9 cellular contexts compared by ENCODE assay signal in genomic region chr1:150235436-150235851, GRCh38. TPM values are rescaled to one million over a fixed set of nuclear protein-coding genes. Genes with fewer than 3 reads are reported as not detected.
A peak's percentile ranks its signal among the peaks of the same experiment; 100 is the strongest.
DNase-seq lines count a peak whose midpoint lies in the region; ATAC-seq and TF ChIP-seq lines count a peak whose summit lies in the region.
"Had no signal": no experiment of that assay in that cellular context is flagged by ENCODE, and none has a peak within 500 bp of the region (broad histone marks: within the 10 kb centered on the region; RNA-seq: fewer than 3 reads in every experiment).

No MANE protein-coding gene starts in this region.

- peaks cover 15% of the 10 kb centered on the region for H3K23me2 ChIP-seq in H9 (ENCODE audit: insufficient read length, low read depth, low read length, poor library complexity, severe bottlenecking)

- peaks cover 2% of the 10 kb centered on the region; the same call in 1 of the 2 replicates for H3K4me1 ChIP-seq in BE2C
- H3K4me1 ChIP-seq in H9 (ENCODE audit: insufficient read depth, low read length) = no peaks in the 10 kb centered on the region; the same call in 1 of the 2 replicates
- peaks cover 0 to 20% (median 15%) of the 10 kb centered on the region in 9 donors for H3K4me1 ChIP-seq in heart right ventricle

- CTCF ChIA-PET in activated CD4-positive, alpha-beta memory T cell treated with anti-CD3 and anti-CD28 coated beads, Interleukin-2, amount 10 ng/mL, durations not matched to agents 7 days and 5 days (lab: Charles Lee) = interaction anchor here (0.5 to 1.7 kb wide), 4 partner anchors 48 to 348 kb away, joined by 3 to 5 read pairs (median 4); partner anchors contain the start of gene RPRD2

- no CpG with 5 or more reads among the region's 14 CpGs for WGBS in H9 (ENCODE audit: extremely low coverage, insufficient read length, low lambda C conversion rate)
- 0 to 2% methylated on average over 14 of the region's 14 CpGs for WGBS in heart right ventricle, 2 donors

- no peak overlapping the region for H4K8ac ChIP-seq in H9 (replicated peaks; ENCODE audit: insufficient read length, low read depth, low read length)

- intact Hi-C loops in heart right ventricle (cut with DNase I) = loop anchor here in 2 of 10 donors (2.0 to 5.0 kb wide), 2 partner anchors 21 to 37 kb away; partner anchors contain the start of gene C1orf54 (in 1 of the 2)

- no peak overlapping the region for H2BK5ac ChIP-seq in H9 (ENCODE audit: insufficient read length, low read length)

- POLR2A ChIA-PET in activated CD4-positive, alpha-beta memory T cell treated with anti-CD3 and anti-CD28 coated beads, Interleukin-2, amount 10 ng/mL, durations not matched to agents 7 days and 5 days (lab: Charles Lee) = interaction anchor here (0.6 to 4.7 kb wide), 24 partner anchors 10 to 462 kb away, joined by 3 to 70 read pairs (median 4); partner anchors contain the start of genes APH1A, CA14, CIART and ENSA

- H2AK5ac ChIP-seq in H9 (ENCODE audit: insufficient read length, low read length) = no peak overlapping the region

- H3K9me3 ChIP-seq in BE2C (no peaks in the 10 kb centered on the region), H9 (ENCODE audit: control insufficient read depth, low read depth, low read length) (no peaks in the 10 kb centered on the region), heart right ventricle (no peaks in the 10 kb centered on the region)

- TF ChIP-seq CTCF in BE2C (IDR thresholded peaks at IDR 0.05; ENCODE audit: low read depth, low read length) (no peak), H9 (conservative IDR thresholded peaks at IDR 0.05) (no peak), heart right ventricle (IDR thresholded peaks at IDR 0.05) (peak in 1 of 9 donors; percentile 25), progenitor cell of endocrine pancreas (IDR thresholded peaks at IDR 0.05; ENCODE audit: unreplicated experiment) (no peak)

- H3K4me2 ChIP-seq in H9 (ENCODE audit: insufficient read depth, insufficient read length, low read length) = peak overlapping the region; percentile 83

- H4K91ac ChIP-seq in H9 (ENCODE audit: insufficient read length, low read depth, low read length) = peak overlapping the region; percentile 33

- H3K27me3 ChIP-seq in BE2C (no peaks in the 10 kb centered on the region), H9 (ENCODE audit: insufficient read depth, low read length) (no peaks in the 10 kb centered on the region), heart right ventricle (no peaks in the 10 kb centered on the region)

- H3K18ac ChIP-seq in H9 (ENCODE audit: insufficient read length, low read depth, low read length) = peak overlapping the region; percentile 90

- H3K36me3 ChIP-seq in BE2C (peaks cover 10% of the 10 kb centered on the region), heart right ventricle (peaks cover 0 to 13% (median 0%) of the 10 kb centered on the region in 9 donors)

- H3K9me3 Mint-ChIP-seq in H9 (no peaks in the 10 kb centered on the region; a peak in 1 of 5 replicates), progenitor cell of endocrine pancreas (ENCODE audit: low read depth) (no peaks in the 10 kb centered on the region)
- no peaks in the 10 kb centered on the region for H3K9me3 Mint-ChIP-seq in activated CD4-positive, alpha-beta memory T cell treated with anti-CD3 and anti-CD28 coated beads, Interleukin-2, amount 10 ng/mL, durations not matched to agents 7 days and 5 days
- H3K9me3 Mint-ChIP-seq: naive B cell had no signal

- H3K27ac Mint-ChIP-seq in H9 (no peak overlapping the region), progenitor cell of endocrine pancreas (no peak overlapping the region)
- H3K27ac Mint-ChIP-seq in activated CD4-positive, alpha-beta memory T cell treated with anti-CD3 and anti-CD28 coated beads, Interleukin-2, amount 10 ng/mL, durations not matched to agents 7 days and 5 days = no peak overlapping the region

- no peaks in the 10 kb centered on the region for H4K20me1 ChIP-seq in H9 (ENCODE audit: control insufficient read depth, insufficient read depth, insufficient read length)

- no peak overlapping the region for H2BK20ac ChIP-seq in H9 (ENCODE audit: low read depth, low read length, poor library complexity, severe bottlenecking)

- H3K4me1 Mint-ChIP-seq in H9 = peaks cover 18 to 19% of the 10 kb centered on the region in 2 experiments
- peaks cover 23% of the 10 kb centered on the region for H3K4me1 Mint-ChIP-seq in activated CD4-positive, alpha-beta memory T cell treated with anti-CD3 and anti-CD28 coated beads, Interleukin-2, amount 10 ng/mL, durations not matched to agents 7 days and 5 days
- H3K4me1 Mint-ChIP-seq in progenitor cell of endocrine pancreas (ENCODE audit: low read depth) = peaks cover 19% of the 10 kb centered on the region

- H3K9ac ChIP-seq in H9 (ENCODE audit: extremely low read depth, insufficient read length, low read length) = peak overlapping the region; percentile 97

- H3K79me1 ChIP-seq in H9 (ENCODE audit: insufficient read depth, low read depth, low read length, poor library complexity, severe bottlenecking) = no peaks in the 10 kb centered on the region

- H2BK12ac ChIP-seq in H9 (ENCODE audit: insufficient read length, low read depth, low read length) = no peak overlapping the region

- H3K4me3 Mint-ChIP-seq in H9 = no peak overlapping the region
- no peak overlapping the region for H3K4me3 Mint-ChIP-seq in activated CD4-positive, alpha-beta memory T cell treated with anti-CD3 and anti-CD28 coated beads, Interleukin-2, amount 10 ng/mL, durations not matched to agents 7 days and 5 days
- H3K4me3 Mint-ChIP-seq in progenitor cell of endocrine pancreas (ENCODE audit: low read depth) = no peak overlapping the region

- H3K4ac ChIP-seq in H9 (ENCODE audit: low read depth, low read length) = peak overlapping the region; percentile 81

- no peak overlapping the region for H4K5ac ChIP-seq in H9 (ENCODE audit: insufficient read length, low read depth, low read length)

- H3K27me3 Mint-ChIP-seq in H9 (ENCODE audit: low read depth) = no peaks in the 10 kb centered on the region; the same call in 1 of the 2 replicates
- H3K27me3 Mint-ChIP-seq in activated CD4-positive, alpha-beta memory T cell treated with anti-CD3 and anti-CD28 coated beads, Interleukin-2, amount 10 ng/mL, durations not matched to agents 7 days and 5 days = no peaks in the 10 kb centered on the region
- H3K27me3 Mint-ChIP-seq in progenitor cell of endocrine pancreas = peaks cover 3% of the 10 kb centered on the region

- peak overlapping the region; percentile 100 for H3K4me3 ChIP-seq in BE2C (ENCODE audit: low read depth, low read length)
- peak overlapping the region; percentile 80 to 97 (median 90) for H3K4me3 ChIP-seq in heart right ventricle

- H3K27ac ChIP-seq in H9 (ENCODE audit: insufficient read length, low read depth, low read length) (peak overlapping the region; percentile 72), heart right ventricle (peak overlapping the region; percentile 87 to 100 (median 98))

- H3K14ac ChIP-seq in H9 (ENCODE audit: insufficient read depth, low read length) = peak overlapping the region; percentile 89

- ATAC-seq in heart right ventricle = peak in 7 of 8 donors; percentile 1 to 38 (median 12)
- no peak for ATAC-seq in HG02588 (IDR thresholded peaks at IDR 0.05; ENCODE audit: unreplicated experiment)

- H2AFZ ChIP-seq in H9 (ENCODE audit: low read length) = no peak overlapping the region

- DNase-seq in BE2C (no peak), H9 (no peak), heart right ventricle (peak in 1 of 2 donors; percentile 21), H4 (ENCODE audit: low spot score) (no peak), progenitor cell of endocrine pancreas (ENCODE audit: low spot score, unreplicated experiment) (no peak)
- DNase-seq in activated CD4-positive, alpha-beta memory T cell treated with anti-CD3 and anti-CD28 coated beads, Interleukin-2, amount 10 ng/mL, durations not matched to agents 7 days and 5 days = peak; percentile 41
- peak; percentile 14 for DNase-seq in stimulated activated CD4-positive, alpha-beta T cell treated with anti-CD3 and anti-CD28 coated beads, Interleukin-1b, Interleukin-23, amount 100 ng/mL, for 48 hours

- H2BK15ac ChIP-seq in H9 (ENCODE audit: low read depth, low read length) = no peak overlapping the region

- H3K79me2 ChIP-seq in H9 (ENCODE audit: insufficient read depth, low read length) = peaks cover 22% of the 10 kb centered on the region; the same call in 1 of the 2 replicates

- peak overlapping the region; percentile 74 for H2BK120ac ChIP-seq in H9 (ENCODE audit: low read depth, low read length, poor library complexity, severe bottlenecking)

- no peak overlapping the region for H3K23ac ChIP-seq in H9 (ENCODE audit: insufficient read length, low read depth, low read length)

- H3T11ph ChIP-seq in H9 (ENCODE audit: low read length) = no peak overlapping the region

- H3K36me3 Mint-ChIP-seq in H9 (ENCODE audit: insufficient read depth in 1 of 3, low read depth in 3 of 3) (peaks cover 6 to 16% (median 7%) of the 10 kb centered on the region in 3 experiments; a peak in 5 of 7 replicates), progenitor cell of endocrine pancreas (ENCODE audit: insufficient read depth) (peaks cover 3% of the 10 kb centered on the region)
- H3K36me3 Mint-ChIP-seq in activated CD4-positive, alpha-beta memory T cell treated with anti-CD3 and anti-CD28 coated beads, Interleukin-2, amount 10 ng/mL, durations not matched to agents 7 days and 5 days (ENCODE audit: low read depth) = peaks cover 21% of the 10 kb centered on the region
- H3K36me3 Mint-ChIP-seq: naive B cell had no signal

- H3K56ac ChIP-seq in H9 (ENCODE audit: insufficient read length, low read depth, low read length) = no peak overlapping the region

RNA-seq across cellular contexts. Expression of gene ANP32E, which starts 0.5 kb away (rescaled TPM):
- polyA plus RNA-seq in BE2C (2012; ENCODE audit: insufficient read depth, insufficient read length, low read depth) = 32.3 TPM
- total RNA-seq in H9 (2021) (103 and 106 TPM in 2 replicates), heart right ventricle (10 to 100 TPM; 23.7 to 58.2 (median 41.6) TPM), progenitor cell of endocrine pancreas (52.1 TPM in 2 replicates)
- total RNA-seq in activated CD4-positive, alpha-beta memory T cell treated with anti-CD3 and anti-CD28 coated beads, Interleukin-2, amount 10 ng/mL, durations not matched to agents 7 days and 5 days = 100 to 1,000 TPM; 185 TPM
- polyA plus RNA-seq in heart right ventricle = 10 to 100 TPM; 17.3 to 40.0 TPM
- total RNA-seq in H4 (2014; rRNA removed; shearing (Covaris generic)) = 29.4 and 52.6 TPM in 2 replicates

RNA-seq across cellular contexts. Expression of gene CA14, which starts 22.1 kb away (rescaled TPM):
- 2.8 TPM for polyA plus RNA-seq in BE2C (2012; ENCODE audit: insufficient read depth, insufficient read length, low read depth)
- total RNA-seq in H9 (2021) (42.0 and 43.2 TPM in 2 replicates), heart right ventricle (10 to 100 TPM in 3 of 10 donors, 1 to 10 TPM in 5, under 1 TPM in 2; 0.48 to 18.5 (median 2.9) TPM), progenitor cell of endocrine pancreas (13.1 and 16.6 TPM in 2 replicates)
- not detected for total RNA-seq in activated CD4-positive, alpha-beta memory T cell treated with anti-CD3 and anti-CD28 coated beads, Interleukin-2, amount 10 ng/mL, durations not matched to agents 7 days and 5 days
- 10 to 100 TPM in 1 of 2 donors, 1 to 10 TPM in 1; 3.3 to 11.6 TPM for polyA plus RNA-seq in heart right ventricle
- total RNA-seq in H4 (2014; rRNA removed; shearing (Covaris generic)) = not detected in 2 replicates

RNA-seq across cellular contexts. Expression of gene APH1A, which starts 33.4 kb away (rescaled TPM):
- polyA plus RNA-seq in BE2C (2012; ENCODE audit: insufficient read depth, insufficient read length, low read depth) = 136 TPM
- total RNA-seq in H9 (2021) = 113 and 115 TPM in 2 replicates
- 100 to 1,000 TPM; 142 to 144 TPM for total RNA-seq in activated CD4-positive, alpha-beta memory T cell treated with anti-CD3 and anti-CD28 coated beads, Interleukin-2, amount 10 ng/mL, durations not matched to agents 7 days and 5 days
- 10 to 100 TPM; 56.6 to 86.9 (median 65.7) TPM for total RNA-seq in heart right ventricle
- 10 to 100 TPM; 52.9 to 74.4 TPM for polyA plus RNA-seq in heart right ventricle
- 129 and 140 TPM in 2 replicates for total RNA-seq in H4 (2014; rRNA removed; shearing (Covaris generic))
- total RNA-seq in progenitor cell of endocrine pancreas = 129 and 136 TPM in 2 replicates

RNA-seq across cellular contexts. Expression of gene C1orf54, which starts 37.1 kb away (rescaled TPM):
- polyA plus RNA-seq in BE2C (2012; ENCODE audit: insufficient read depth, insufficient read length, low read depth) = 1.6 TPM
- 20.8 and 21.3 TPM in 2 replicates for total RNA-seq in H9 (2021)
- total RNA-seq in activated CD4-positive, alpha-beta memory T cell treated with anti-CD3 and anti-CD28 coated beads, Interleukin-2, amount 10 ng/mL, durations not matched to agents 7 days and 5 days = 1 to 10 TPM; 4.1 TPM
- 10 to 100 TPM in 6 of 10 donors, 1 to 10 TPM in 4; 5.7 to 19.5 (median 11.8) TPM for total RNA-seq in heart right ventricle
- polyA plus RNA-seq in heart right ventricle = 10 to 100 TPM; 29.1 to 34.3 TPM
- total RNA-seq in H4 (2014; rRNA removed; shearing (Covaris generic)) = 4.4 and 6.7 TPM in 2 replicates
- 2.0 and 2.9 TPM in 2 replicates for total RNA-seq in progenitor cell of endocrine pancreas

RNA-seq across cellular contexts. Expression of gene CIART, which starts 46.9 kb away (rescaled TPM):
- polyA plus RNA-seq in BE2C (2012; ENCODE audit: insufficient read depth, insufficient read length, low read depth) = 7.3 TPM
- total RNA-seq in H9 (2021) (15.6 TPM in 2 replicates), heart right ventricle (10 to 100 TPM in 6 of 10 donors, 1 to 10 TPM in 4; 3.4 to 22.6 (median 15.5) TPM), progenitor cell of endocrine pancreas (1.9 and 2.7 TPM in 2 replicates)
- total RNA-seq in activated CD4-positive, alpha-beta memory T cell treated with anti-CD3 and anti-CD28 coated beads, Interleukin-2, amount 10 ng/mL, durations not matched to agents 7 days and 5 days = 1 to 10 TPM; 1.5 to 1.7 TPM
- polyA plus RNA-seq in heart right ventricle = 10 to 100 TPM in 1 of 2 donors, 1 to 10 TPM in 1; 4.9 to 18.7 TPM
- total RNA-seq in H4 (2014; rRNA removed; shearing (Covaris generic)) = 8.6 and 15.6 TPM in 2 replicates

Comparison
In these comparisons a context has a peak if more than half of its experiments do, and no peak if none do; other contexts are left out.
1. DNase-seq: peak in activated CD4-positive, alpha-beta memory T cell treated with anti-CD3 and anti-CD28 coated beads, Interleukin-2, amount 10 ng/mL, durations not matched to agents 7 days and 5 days (single experiment) and stimulated activated CD4-positive, alpha-beta T cell treated with anti-CD3 and anti-CD28 coated beads, Interleukin-1b, Interleukin-23, amount 100 ng/mL, for 48 hours (single experiment); none in BE2C (single experiment), H9 (single experiment), H4 (single experiment) and progenitor cell of endocrine pancreas (single experiment).